Comparison of ENCODE assay signal across 18 cellular contexts in genomic region chr19:29311391-29311790, GRCh38.
DNase-seq lines count a peak whose midpoint lies in the region; ATAC-seq and TF ChIP-seq lines count a peak whose summit lies in the region.
"Had no signal": no experiment of that assay in that cellular context is flagged by ENCODE, and none has a peak within 500 bp of the region (broad histone marks: within the 10 kb centered on the region; RNA-seq: fewer than 3 reads in every experiment).

No MANE protein-coding gene starts in this region.

- TF ChIP-seq POLR2A in Peyer's patch (IDR thresholded peaks at IDR 0.05) = no peak
- TF ChIP-seq POLR2A in adrenal gland (IDR thresholded peaks at IDR 0.05) = no peak

- H3K27me3 ChIP-seq in Peyer's patch = no peaks in the 10 kb centered on the region
- H3K27me3 ChIP-seq in PC-3 (ENCODE audit: low read length) = peaks cover 7% of the 10 kb centered on the region; the same call in 1 of the 2 replicates
- H3K27me3 ChIP-seq in adrenal gland = peaks cover 13% of the 10 kb centered on the region
- H3K27me3 ChIP-seq: uterus had no signal

- H3K36me3 ChIP-seq in Peyer's patch (no peaks in the 10 kb centered on the region), PC-3 (ENCODE audit: low read depth, low read length) (no peaks in the 10 kb centered on the region), adrenal gland (replicated peaks in 1 of 2) (no peaks in the 10 kb centered on the region)
- H3K36me3 ChIP-seq: esophagus squamous epithelium, uterus had no signal

- no peak overlapping the region for H3K9ac ChIP-seq in PC-3 (ENCODE audit: low read length)

- H3F3A ChIP-seq in PC-3 (ENCODE audit: low read length, unreplicated experiment) = no peaks in the 10 kb centered on the region

- 35 to 64% (median 44%) methylated on average over 7 to 11 of the region's 11 CpGs for WGBS in adrenal gland, 4 donors

- H4K20me1 ChIP-seq in PC-3 (ENCODE audit: low read length) = no peaks in the 10 kb centered on the region

- no peaks in the 10 kb centered on the region for H3K9me3 ChIP-seq in Peyer's patch
- H3K9me3 ChIP-seq in PC-3 (ENCODE audit: low read length) = no peaks in the 10 kb centered on the region
- H3K9me3 ChIP-seq in adrenal gland (replicated peaks in 1 of 3) = no peaks in the 10 kb centered on the region
- H3K9me3 ChIP-seq: esophagus squamous epithelium, uterus had no signal

- H3K4me3 ChIP-seq in Peyer's patch (no peak overlapping the region), PC-3 (ENCODE audit: low read length) (no peak overlapping the region), adrenal gland (no peak overlapping the region)
- H3K4me3 ChIP-seq: esophagus squamous epithelium, uterus had no signal

- POLR2A ChIA-PET in PC-3 (lab: Charles Lee; ENCODE audit: unreplicated experiment) = no interaction called here

- H3K4me2 ChIP-seq in PC-3 (ENCODE audit: low read length) = no peak overlapping the region

- BruUV-seq in PC-3 (replicated peaks; lab: Mats Ljungman, UMichigan) = no TSS peak

- no peaks in the 10 kb centered on the region for H3K9me2 ChIP-seq in PC-3 (replicated peaks; ENCODE audit: low read length)

- no peak for TF ChIP-seq CTCF in Peyer's patch (IDR thresholded peaks at IDR 0.05)
- TF ChIP-seq CTCF in PC-3 (conservative IDR thresholded peaks at IDR 0.05; ENCODE audit: low read depth, low read length) = no peak
- TF ChIP-seq CTCF in adrenal gland (IDR thresholded peaks at IDR 0.05) = no peak

- H3K4me1 ChIP-seq in Peyer's patch = no peaks in the 10 kb centered on the region
- no peaks in the 10 kb centered on the region for H3K4me1 ChIP-seq in PC-3 (ENCODE audit: insufficient read depth, low read length)
- no peaks in the 10 kb centered on the region for H3K4me1 ChIP-seq in adrenal gland (replicated peaks in 1 of 2)
- H3K4me1 ChIP-seq: esophagus squamous epithelium, uterus had no signal

- ATAC-seq in PC-3 = no peak
- ATAC-seq: left ventricle myocardium superior had no signal

- CTCF ChIA-PET in PC-3 (lab: Charles Lee) = no interaction called here

- no peak overlapping the region for H3K27ac ChIP-seq in Peyer's patch
- H3K27ac ChIP-seq in PC-3 (ENCODE audit: low read length) = no peak overlapping the region
- no peak overlapping the region for H3K27ac ChIP-seq in adrenal gland
- H3K27ac ChIP-seq: esophagus squamous epithelium, uterus had no signal

- no peaks in the 10 kb centered on the region for H3K79me2 ChIP-seq in PC-3 (ENCODE audit: low read length)

- intact Hi-C loops in PC-3 (cut with micrococcal nuclease) = no loop called here
- intact Hi-C loops in adrenal gland (cut with DNase I) = no loop called here

- no peak overlapping the region for H2AFZ ChIP-seq in PC-3 (ENCODE audit: low read length)

- DNase-seq in DMS79 treated with DMSO at 0.1 percent for 48 hours (lab: John Stamatoyannopoulos, UW) (peak; percentile 92), NCI-H1694 treated with DMSO at 0.1 percent for 48 hours (lab: John Stamatoyannopoulos, UW) (peak; percentile 93), NCI-H774 (lab: John Stamatoyannopoulos, UW) (peak; percentile 41), medulla oblongata (ENCODE audit: extremely low spot score) (peak; percentile 5), Peyer's patch (no peak), PC-3 (no peak), GOT3 (lab: John Stamatoyannopoulos, UW) (no peak), adrenal gland (no peak)
- DNase-seq: activated CD4-positive, alpha-beta T cell treated with anti-CD3 and anti-CD28 coated beads for 4 hours; CD4-positive, alpha-beta memory T cell; effector CD4-positive, alpha-beta T cell; esophagus squamous epithelium; HFFc6; left ventricle myocardium superior; NCI-H1048; RPMI8226; stimulated activated CD4-positive, alpha-beta T cell treated with anti-CD3 and anti-CD28 coated beads, Interleukin-2, amount 100 ng/mL, for 48 hours; uterus had no signal

Comparison
In these comparisons a context has a peak if more than half of its experiments do, and no peak if none do; other contexts are left out.
1. DNase-seq: peak in DMS79 treated with DMSO at 0.1 percent for 48 hours (single experiment), NCI-H1694 treated with DMSO at 0.1 percent for 48 hours (single experiment), NCI-H774 (single experiment) and medulla oblongata (single experiment); none in Peyer's patch (0 of 3), PC-3 (single experiment), GOT3 (single experiment) and adrenal gland (0 of 7).